8 cellular contexts compared by ENCODE assay signal in the genomic region with DNA sequence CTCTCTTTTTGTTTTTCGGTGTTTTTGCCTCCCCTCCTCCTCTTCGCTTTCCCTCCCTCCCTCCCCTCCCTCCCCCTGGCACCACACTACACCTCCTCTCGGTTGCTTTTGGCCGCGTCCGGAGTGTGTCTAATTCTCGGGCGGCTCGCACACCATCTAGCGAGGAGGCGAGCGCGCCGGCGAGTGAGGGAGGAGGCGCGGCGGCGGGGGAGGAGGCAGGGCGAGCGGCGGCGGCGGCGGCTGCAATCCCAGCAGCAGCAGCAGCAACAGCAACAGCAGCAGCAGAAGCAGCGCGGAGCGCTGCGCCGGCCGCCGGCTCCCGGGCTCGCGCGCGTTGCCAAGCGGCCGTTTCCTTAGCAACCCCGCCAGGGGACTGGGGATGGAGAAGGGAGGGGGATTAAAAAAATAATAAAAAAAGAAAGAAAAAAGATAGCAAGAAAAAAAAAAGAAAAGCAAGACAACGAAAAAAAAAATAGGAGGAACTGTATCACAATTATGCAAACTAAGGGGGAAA. TPM values are rescaled to one million over a fixed set of nuclear protein-coding genes. Genes with fewer than 3 reads are reported as not detected.
DNase-seq lines count a peak whose midpoint lies in the region; ATAC-seq and TF ChIP-seq lines count a peak whose summit lies in the region.

No MANE protein-coding gene starts in this region.

- no peaks in the 10 kb centered on the region for H3K9me2 ChIP-seq in DOHH2 (replicated peaks; ENCODE audit: control insufficient read depth, low read length)

- no peaks in the 10 kb centered on the region for H3F3A ChIP-seq in DOHH2 (ENCODE audit: control insufficient read depth, insufficient read depth)

- H3K27me3 ChIP-seq in DOHH2 (ENCODE audit: control insufficient read depth, low read length): peaks cover 38% of the 10 kb centered on the region
- H3K27me3 ChIP-seq in Peyer's patch: no peaks in the 10 kb centered on the region
- H3K27me3 ChIP-seq in neutrophil: peaks cover 34% of the 10 kb centered on the region
- no peaks in the 10 kb centered on the region for H3K27me3 ChIP-seq in upper lobe of left lung

- H3K27me3 Mint-ChIP-seq in activated naive CD8-positive, alpha-beta T cell treated with anti-CD3 and anti-CD28 coated beads, Interleukin-2, amount 50 U/mL, for 24 hours: peaks cover 27% of the 10 kb centered on the region
- peaks cover 4% of the 10 kb centered on the region for H3K27me3 Mint-ChIP-seq in glutamatergic neuron (ENCODE audit: unreplicated experiment)

- peak overlapping the region; percentile 65 for H3K4me3 ChIP-seq in DOHH2 (ENCODE audit: low read length)
- peak overlapping the region; percentile 36 to 63 (median 50) for H3K4me3 ChIP-seq in Peyer's patch
- H3K4me3 ChIP-seq in neutrophil (ENCODE audit: low read depth in 1 of 2, low read length in 1 of 2): peak overlapping the region; percentile 78 to 87
- H3K4me3 ChIP-seq in upper lobe of left lung: peak overlapping the region; percentile 3 to 76 (median 54)

- no peaks in the 10 kb centered on the region for H3K79me2 ChIP-seq in DOHH2 (ENCODE audit: control insufficient read depth, low read length)

- ATAC-seq in GM21825 (IDR thresholded peaks at IDR 0.05; ENCODE audit: unreplicated experiment) (peak; percentile 81), upper lobe of left lung (ENCODE audit: low FRiP score in 2 of 2) (peak; percentile 87 to 90)
- ATAC-seq in activated naive CD8-positive, alpha-beta T cell treated with anti-CD3 and anti-CD28 coated beads, Interleukin-2, amount 50 U/mL, for 24 hours: peak; percentile 55

- H3K36me3 ChIP-seq in DOHH2 (ENCODE audit: control insufficient read depth, low read length): no peaks in the 10 kb centered on the region
- H3K36me3 ChIP-seq in Peyer's patch: no peaks in the 10 kb centered on the region
- H3K36me3 ChIP-seq in neutrophil: no peaks in the 10 kb centered on the region
- H3K36me3 ChIP-seq in upper lobe of left lung: no peaks in the 10 kb centered on the region

- DNase-seq in KG1 (lab: John Stamatoyannopoulos, UW) (peak; percentile 48), Peyer's patch (peak; percentile 31 to 77 (median 72)), glutamatergic neuron (peak; percentile 93), upper lobe of left lung (peak; percentile 87 to 96)
- peak; percentile 71 for DNase-seq in activated naive CD8-positive, alpha-beta T cell treated with anti-CD3 and anti-CD28 coated beads, Interleukin-2, amount 50 U/mL, for 24 hours

- no peaks in the 10 kb centered on the region for H3K9me3 ChIP-seq in DOHH2 (ENCODE audit: control insufficient read depth, insufficient read depth, low read length)
- no peaks in the 10 kb centered on the region for H3K9me3 ChIP-seq in Peyer's patch
- H3K9me3 ChIP-seq in neutrophil: no peaks in the 10 kb centered on the region
- H3K9me3 ChIP-seq in upper lobe of left lung: no peaks in the 10 kb centered on the region

- TF ChIP-seq POLR2A in Peyer's patch (IDR thresholded peaks at IDR 0.05): no peak
- TF ChIP-seq POLR2A in upper lobe of left lung (IDR thresholded peaks at IDR 0.05): peak in 1 of 4 donors; percentile 69

- peaks cover 20% of the 10 kb centered on the region for H3K4me1 Mint-ChIP-seq in activated naive CD8-positive, alpha-beta T cell treated with anti-CD3 and anti-CD28 coated beads, Interleukin-2, amount 50 U/mL, for 24 hours
- no peaks in the 10 kb centered on the region for H3K4me1 Mint-ChIP-seq in glutamatergic neuron (ENCODE audit: low read depth, unreplicated experiment)

- TF ChIP-seq CTCF in DOHH2 (IDR thresholded peaks at IDR 0.05; ENCODE audit: low read depth, low read length, poor library complexity, severe bottlenecking) (no peak), Peyer's patch (IDR thresholded peaks at IDR 0.05) (peak in 1 of 6 experiments; percentile 4), glutamatergic neuron (IDR thresholded peaks at IDR 0.05; ENCODE audit: partially characterized antibody, unreplicated experiment) (peak; percentile 10), neutrophil (IDR thresholded peaks at IDR 0.05) (no peak), upper lobe of left lung (IDR thresholded peaks at IDR 0.05) (no peak)

- H3K27ac ChIP-seq in DOHH2 (ENCODE audit: low read depth, low read length) (no peak overlapping the region), Peyer's patch (peak overlapping the region; percentile 61 to 90 (median 69)), neutrophil (peak overlapping the region; percentile 74), upper lobe of left lung (peak overlapping the region; percentile 58 to 86 (median 78))

- WGBS in upper lobe of left lung, 2 donors: 1 to 6% methylated on average over 23 to 35 of the region's 41 CpGs

- H3K36me3 Mint-ChIP-seq in activated naive CD8-positive, alpha-beta T cell treated with anti-CD3 and anti-CD28 coated beads, Interleukin-2, amount 50 U/mL, for 24 hours (ENCODE audit: low read depth): peaks cover 3% of the 10 kb centered on the region
- H3K36me3 Mint-ChIP-seq in glutamatergic neuron (ENCODE audit: unreplicated experiment): no peaks in the 10 kb centered on the region

- H4K20me1 ChIP-seq in DOHH2 (ENCODE audit: control insufficient read depth, insufficient read depth, low read depth, low read length): no peaks in the 10 kb centered on the region

- TF ChIP-seq EP300 in upper lobe of left lung (IDR thresholded peaks at IDR 0.05): no peak

- H3K4me1 ChIP-seq in DOHH2 (ENCODE audit: control insufficient read depth, low read length) (peaks cover 8% of the 10 kb centered on the region; the same call in 1 of the 2 replicates), Peyer's patch (no peaks in the 10 kb centered on the region), neutrophil (ENCODE audit: control insufficient read depth in 1 of 2, insufficient read depth in 1 of 2, low read depth in 1 of 2, low read length in 1 of 2) (peaks cover 17 to 25% of the 10 kb centered on the region in 2 experiments), upper lobe of left lung (peaks cover 0 to 21% (median 7%) of the 10 kb centered on the region in 4 donors)

- no peak overlapping the region for H3K27ac Mint-ChIP-seq in activated naive CD8-positive, alpha-beta T cell treated with anti-CD3 and anti-CD28 coated beads, Interleukin-2, amount 50 U/mL, for 24 hours
- no peak overlapping the region for H3K27ac Mint-ChIP-seq in glutamatergic neuron (ENCODE audit: unreplicated experiment)

- H3K9me3 Mint-ChIP-seq in activated naive CD8-positive, alpha-beta T cell treated with anti-CD3 and anti-CD28 coated beads, Interleukin-2, amount 50 U/mL, for 24 hours: peaks cover 4% of the 10 kb centered on the region
- H3K9me3 Mint-ChIP-seq in glutamatergic neuron (ENCODE audit: unreplicated experiment): peaks cover 7% of the 10 kb centered on the region

- H3K4me2 ChIP-seq in DOHH2 (ENCODE audit: low read length): peak overlapping the region; percentile 62

- no peak overlapping the region for H3K4me3 Mint-ChIP-seq in activated naive CD8-positive, alpha-beta T cell treated with anti-CD3 and anti-CD28 coated beads, Interleukin-2, amount 50 U/mL, for 24 hours
- H3K4me3 Mint-ChIP-seq in glutamatergic neuron (ENCODE audit: unreplicated experiment): no peak overlapping the region

RNA-seq across cellular contexts. Expression of a gene that starts 0.4 kb away (rescaled TPM):
- 1 to 10 TPM; 1.6 to 4.7 (median 2.3) TPM for total RNA-seq in Peyer's patch
- total RNA-seq in glutamatergic neuron (ENCODE audit: unreplicated experiment): 0.51 TPM
- total RNA-seq in upper lobe of left lung: 10 to 100 TPM in 2 of 6 donors, 1 to 10 TPM in 4; 3.1 to 14.7 (median 8.9) TPM
